Comparison of ENCODE assay signal across 8 cellular contexts in the genomic region with DNA sequence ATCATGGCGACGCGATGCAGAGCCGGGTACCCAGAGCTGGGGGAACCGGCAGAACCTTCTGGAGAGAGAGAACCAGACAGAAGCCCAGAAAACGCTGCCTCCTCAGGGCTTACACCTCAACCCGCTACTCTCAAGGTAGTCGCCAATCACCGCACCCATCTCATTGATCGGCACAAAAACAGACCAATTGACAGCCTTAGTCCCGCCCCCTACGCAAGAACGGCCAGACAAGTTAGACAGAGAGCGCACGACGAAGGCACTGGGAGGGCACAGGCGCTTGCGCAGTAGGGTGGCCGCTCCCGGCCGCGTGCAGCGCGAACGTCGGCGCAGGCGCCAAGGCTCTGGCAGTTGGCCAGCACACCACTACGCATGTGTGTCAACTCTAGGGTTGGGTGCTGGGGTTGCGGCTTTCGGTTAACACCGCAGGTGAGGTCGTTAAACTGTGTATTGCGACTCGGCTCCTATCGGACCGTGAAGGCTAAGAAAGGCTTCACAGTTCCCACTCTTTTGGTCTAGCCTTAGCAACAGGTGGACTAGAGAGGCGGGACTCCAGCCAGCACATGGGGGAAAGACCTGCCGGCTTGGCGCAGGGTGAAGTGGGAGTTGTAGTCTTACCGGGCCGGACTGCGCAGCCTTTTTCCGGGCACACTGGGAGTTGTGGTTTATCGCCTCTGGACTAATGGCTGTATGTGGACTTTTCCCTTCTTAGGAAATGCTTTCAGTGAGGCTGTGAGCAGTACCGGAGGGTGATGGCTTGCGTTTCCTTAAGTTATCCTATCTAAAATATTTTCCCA. TPM values are rescaled to one million over a fixed set of nuclear protein-coding genes. Genes with fewer than 3 reads are reported as not detected.
DNase-seq lines count a peak whose midpoint lies in the region; ATAC-seq, FAIRE-seq and TF ChIP-seq lines count a peak whose summit lies in the region.

A gene (minus strand): TSS at position 113 of the 794 bp plus-strand sequence. CDS start 108 bp downstream, at position 5.
A gene (plus strand): TSS at position 347 of the 794 bp plus-strand sequence. CDS start 1,232 bp downstream, outside the sequence.

- H3K27ac ChIP-seq in cingulate gyrus (ENCODE audit: low read depth, low read length) = peak within 1 kb of the TSS; percentile 98

- peak; percentile 98 for FAIRE-seq in GM19239 (lab: Jason Lieb, UNC)

- no peaks in the 10 kb centered on the region for H3K9me3 ChIP-seq in BE2C

- H3K9me3 Mint-ChIP-seq in activated CD4-positive, alpha-beta T cell treated with anti-CD3 and anti-CD28 coated beads for 36 hours (ENCODE audit: low read depth) = no peaks in the 10 kb centered on the region

- H3K4me3 Mint-ChIP-seq in activated CD4-positive, alpha-beta T cell treated with anti-CD3 and anti-CD28 coated beads for 36 hours = peak within 1 kb of the TSS; percentile 98

- POLR2A ChIA-PET in activated CD4-positive, alpha-beta T cell treated with anti-CD3 and anti-CD28 coated beads for 36 hours (lab: Charles Lee) = interaction anchor here (0.6 kb wide), 1 partner anchor 70 kb away, joined by 3 read pairs; no protein-coding TSS in a partner anchor

- H3K4me1 Mint-ChIP-seq in activated CD4-positive, alpha-beta T cell treated with anti-CD3 and anti-CD28 coated beads for 36 hours = peaks cover 29% of the 10 kb centered on the region

- DNase-seq in BE2C = peak; percentile 99
- DNase-seq in GM19239 (ENCODE audit: insufficient read length, low spot score) = peak; percentile 93
- DNase-seq in NCI-H510A treated with DMSO at 0.1 percent for 48 hours (lab: John Stamatoyannopoulos, UW) = peak; percentile 100
- peak; percentile 99 for DNase-seq in activated CD4-positive, alpha-beta T cell treated with anti-CD3 and anti-CD28 coated beads for 36 hours
- peak; percentile 99 for DNase-seq in kidney glomerular epithelial cell (lab: John Stamatoyannopoulos, UW)
- DNase-seq in stimulated activated CD4-positive, alpha-beta T cell treated with anti-CD3 and anti-CD28 coated beads, Interleukin-15, amount 100 ng/mL, for 48 hours (ENCODE audit: low read depth in 2 of 2) = peak; percentile 97 to 99

- peaks cover 38% of the 10 kb centered on the region for H3K36me3 Mint-ChIP-seq in activated CD4-positive, alpha-beta T cell treated with anti-CD3 and anti-CD28 coated beads for 36 hours (ENCODE audit: low read depth)

- peaks cover 9% of the 10 kb centered on the region for H3K4me1 ChIP-seq in BE2C

- intact Hi-C loops in activated CD4-positive, alpha-beta T cell treated with anti-CD3 and anti-CD28 coated beads for 36 hours (cut with DNase I, micrococcal nuclease) = loop anchor here (1.0 to 5.0 kb wide), 17 partner anchors 18 to 593 kb away; a partner anchor contains a TSS

- peaks cover 27% of the 10 kb centered on the region for H3K36me3 ChIP-seq in BE2C

- CTCF ChIA-PET in activated CD4-positive, alpha-beta T cell treated with anti-CD3 and anti-CD28 coated beads for 36 hours (lab: Charles Lee) = interaction anchor here (0.5 to 1.1 kb wide), 8 partner anchors 10 to 668 kb away, joined by 3 to 5 read pairs (median 3); a partner anchor contains a TSS

- H3K27ac Mint-ChIP-seq in activated CD4-positive, alpha-beta T cell treated with anti-CD3 and anti-CD28 coated beads for 36 hours = peak within 1 kb of the TSS; percentile 96

- peak within 1 kb of the TSS; percentile 86 for H3K4me3 ChIP-seq in BE2C (ENCODE audit: low read depth, low read length)

- H3K27me3 Mint-ChIP-seq in activated CD4-positive, alpha-beta T cell treated with anti-CD3 and anti-CD28 coated beads for 36 hours = no peaks in the 10 kb centered on the region

- no peak for TF ChIP-seq CTCF in BE2C (IDR thresholded peaks at IDR 0.05; ENCODE audit: low read depth, low read length)

- ATAC-seq in HG03442 (IDR thresholded peaks at IDR 0.05; ENCODE audit: unreplicated experiment) = peak; percentile 93
- ATAC-seq in activated CD4-positive, alpha-beta T cell treated with anti-CD3 and anti-CD28 coated beads for 36 hours = peak; percentile 96

- H3K27me3 ChIP-seq in BE2C = no peaks in the 10 kb centered on the region

RNA-seq across cellular contexts. Expression of the first gene that starts in this region (rescaled TPM):
- 599 TPM for polyA plus RNA-seq in BE2C (2012; ENCODE audit: insufficient read depth, insufficient read length, low read depth)
- 100 to 1,000 TPM; 297 to 406 TPM for total RNA-seq in activated CD4-positive, alpha-beta T cell treated with anti-CD3 and anti-CD28 coated beads for 36 hours

RNA-seq across cellular contexts. Expression of the second gene that starts in this region (rescaled TPM):
- not detected for polyA plus RNA-seq in BE2C (2012; ENCODE audit: insufficient read depth, insufficient read length, low read depth)
- under 1 TPM; 0.25 to 0.83 TPM for total RNA-seq in activated CD4-positive, alpha-beta T cell treated with anti-CD3 and anti-CD28 coated beads for 36 hours

Comparison
In these comparisons a context has a peak if more than half of its experiments do, and no peak if none do; other contexts are left out.
1. Peak in every context shown above with its lines: DNase-seq, ATAC-seq, H3K4me3 ChIP-seq and H3K27ac ChIP-seq.